In genomic region chr3:60185161-60185560, GRCh38 we compare ENCODE assay signal across 8 cellular contexts.
"Had no signal": no experiment of that assay in that cellular context is flagged by ENCODE, and none has a peak within 500 bp of the region (broad histone marks: within the 10 kb centered on the region; RNA-seq: fewer than 3 reads in every experiment).

No MANE protein-coding gene starts in this region.

- DNase-seq: IMR-90, KBM-7, KG1 had no signal

- H3K9ac ChIP-seq: KMS-11 had no signal

- FAIRE-seq: HepG2, HTR-8/SVneo had no signal

- ATAC-seq: HepG2 had no signal

- H3K36me3 Mint-ChIP-seq: IgD-negative memory B cell had no signal

- H3K27ac ChIP-seq: HL-60, KMS-11 had no signal

- H3K4me1 Mint-ChIP-seq: IgD-negative memory B cell had no signal

- H3K4me2 ChIP-seq: KMS-11 had no signal

- H3K27ac Mint-ChIP-seq: IgD-negative memory B cell had no signal

- H3K4me3 Mint-ChIP-seq: IgD-negative memory B cell had no signal
